ENCODE assay signal across 12 cellular contexts in genomic region chr5:67494186-67494842, GRCh38.
DNase-seq lines count a peak whose midpoint lies in the region; ATAC-seq and TF ChIP-seq lines count a peak whose summit lies in the region.
"Had no signal": no experiment of that assay in that cellular context is flagged by ENCODE, and none has a peak within 500 bp of the region (broad histone marks: within the 10 kb centered on the region; RNA-seq: fewer than 3 reads in every experiment).

No MANE protein-coding gene starts in this region.

- H3K36me3 ChIP-seq in heart left ventricle = no peaks in the 10 kb centered on the region

- no peak for TF ChIP-seq CTCF in heart left ventricle (IDR thresholded peaks at IDR 0.05)

- WGBS in heart left ventricle, 4 donors = 87 to 93% (median 91%) methylated on average over 14 of the region's 14 CpGs

- DNase-seq in DMS153 treated with DMSO at 0.1 percent for 48 hours (lab: John Stamatoyannopoulos, UW; ENCODE audit: unreplicated experiment) (peak; percentile 5), NCI-H345 treated with DMSO at 0.1 percent for 48 hours (lab: John Stamatoyannopoulos, UW; ENCODE audit: unreplicated experiment) (peak; percentile 70), heart left ventricle (peak in 1 of 5 donors; percentile 22), pons (ENCODE audit: low spot score) (peak; percentile 65), posterior vena cava (ENCODE audit: low spot score) (no peak), ureter (ENCODE audit: low spot score) (no peak)
- DNase-seq: GF-D8, NCI-H1048, T-helper 9 cell had no signal

- intact Hi-C loops in heart left ventricle (cut with DNase I) = loop anchor here in 7 of 10 donors (2.0 to 10.0 kb wide), 8 partner anchors 198 to 760 kb away; partner anchors contain the start of gene PIK3R1 (in 1 of the 7)
- intact Hi-C loops in posterior vena cava (cut with DNase I) = no loop called here

- TF ChIP-seq POLR2A in heart left ventricle (IDR thresholded peaks at IDR 0.05) = no peak
- no peak for TF ChIP-seq POLR2A in GM18505 (IDR thresholded peaks at IDR 0.05; ENCODE audit: borderline replicate concordance, extremely low read depth, insufficient read depth, insufficient read length)

- H3K27me3 ChIP-seq in heart left ventricle = no peaks in the 10 kb centered on the region

- H3K4me3 ChIP-seq in heart left ventricle = no peak overlapping the region

- peak overlapping the region in 1 of 12 donors; percentile 63 for H3K27ac ChIP-seq in heart left ventricle

- peaks cover 0 to 2% (median 0%) of the 10 kb centered on the region in 12 donors for H3K9me3 ChIP-seq in heart left ventricle

- peaks cover 0 to 9% (median 0%) of the 10 kb centered on the region in 12 donors for H3K4me1 ChIP-seq in heart left ventricle

- ATAC-seq in heart left ventricle = peak in 3 of 4 donors; percentile 19 to 27 (median 27)
- ATAC-seq in GM18505 (IDR thresholded peaks at IDR 0.05; ENCODE audit: unreplicated experiment) = no peak
- no peak for ATAC-seq in GM21528 (IDR thresholded peaks at IDR 0.05; ENCODE audit: low FRiP score, unreplicated experiment)
- ATAC-seq: Panc1 had no signal

Comparison
In these comparisons a context has a peak if more than half of its experiments do, and no peak if none do; other contexts are left out.
1. DNase-seq: peak in DMS153 treated with DMSO at 0.1 percent for 48 hours (single experiment), NCI-H345 treated with DMSO at 0.1 percent for 48 hours (single experiment) and pons (single experiment); none in posterior vena cava (single experiment) and ureter (single experiment).
2. ATAC-seq: peak in heart left ventricle (3 of 4); none in GM18505 (single experiment) and GM21528 (single experiment).
3. intact Hi-C loops: an anchor here in heart left ventricle (2.0 to 10.0 kb wide); none called in posterior vena cava.